10 cellular contexts compared by ENCODE assay signal in genomic region chr9:88949961-88950340, GRCh38. TPM values are rescaled to one million over a fixed set of nuclear protein-coding genes. Genes with fewer than 3 reads are reported as not detected.
DNase-seq lines count a peak whose midpoint lies in the region; ATAC-seq and TF ChIP-seq lines count a peak whose summit lies in the region.
"Had no signal": no experiment of that assay in that cellular context is flagged by ENCODE, and none has a peak within 500 bp of the region (broad histone marks: within the 10 kb centered on the region; RNA-seq: fewer than 3 reads in every experiment).

No MANE protein-coding gene starts in this region.

- H2BK120ac ChIP-seq in H9 (ENCODE audit: low read depth, low read length, poor library complexity, severe bottlenecking): no peak overlapping the region

- no peak for TF ChIP-seq CTCF in H9 (conservative IDR thresholded peaks at IDR 0.05)
- TF ChIP-seq CTCF in choroid plexus epithelial cell (conservative IDR thresholded peaks at IDR 0.05; ENCODE audit: low read depth, low read length): no peak
- no peak for TF ChIP-seq CTCF in nephron (IDR thresholded peaks at IDR 0.05; ENCODE audit: unreplicated experiment in 3 of 3)

- POLR2A ChIA-PET in naive thymus-derived CD8-positive, alpha-beta T cell (lab: Charles Lee): no interaction called here

- H2BK5ac ChIP-seq in H9 (ENCODE audit: insufficient read length, low read length): no peak overlapping the region

- no peak for ATAC-seq in HG03135 (IDR thresholded peaks at IDR 0.05; ENCODE audit: unreplicated experiment)
- ATAC-seq in naive thymus-derived CD8-positive, alpha-beta T cell: no peak

- H3K36me3 Mint-ChIP-seq in H9 (ENCODE audit: insufficient read depth in 1 of 3, low read depth in 3 of 3) (no peaks in the 10 kb centered on the region), nephron (ENCODE audit: low read depth) (no peaks in the 10 kb centered on the region)
- H3K36me3 Mint-ChIP-seq in naive thymus-derived CD8-positive, alpha-beta T cell: no peaks in the 10 kb centered on the region

- H3K56ac ChIP-seq in H9 (ENCODE audit: insufficient read length, low read depth, low read length): no peak overlapping the region

- no peak overlapping the region for H2AK5ac ChIP-seq in H9 (ENCODE audit: insufficient read length, low read length)

- H3K4me3 Mint-ChIP-seq in H9: no peak overlapping the region
- H3K4me3 Mint-ChIP-seq in nephron: no peak overlapping the region
- no peak overlapping the region for H3K4me3 Mint-ChIP-seq in naive thymus-derived CD8-positive, alpha-beta T cell

- H4K8ac ChIP-seq in H9 (replicated peaks; ENCODE audit: insufficient read length, low read depth, low read length): no peak overlapping the region

- peak overlapping the region; percentile 37 for H3K4me3 ChIP-seq in ACC112 (ENCODE audit: low read depth, low read length)
- no peak overlapping the region for H3K4me3 ChIP-seq in choroid plexus epithelial cell (ENCODE audit: low read depth, low read length)
- H3K4me3 ChIP-seq: testis had no signal

- H3K14ac ChIP-seq in H9 (ENCODE audit: insufficient read depth, low read length): peak overlapping the region; percentile 41; the same call in 1 of the 2 replicates

- no peaks in the 10 kb centered on the region for H3K79me1 ChIP-seq in H9 (ENCODE audit: insufficient read depth, low read depth, low read length, poor library complexity, severe bottlenecking)

- H3K79me2 ChIP-seq in ACC112 (ENCODE audit: control insufficient read depth, insufficient read depth, low read length, unreplicated experiment) (no peaks in the 10 kb centered on the region), H9 (ENCODE audit: insufficient read depth, low read length) (no peaks in the 10 kb centered on the region)

- no peaks in the 10 kb centered on the region for H3K23me2 ChIP-seq in H9 (ENCODE audit: insufficient read length, low read depth, low read length, poor library complexity, severe bottlenecking)

- no peak overlapping the region for H3K4me2 ChIP-seq in H9 (ENCODE audit: insufficient read depth, insufficient read length, low read length)

- no peak overlapping the region for H3K4ac ChIP-seq in H9 (ENCODE audit: low read depth, low read length)

- no peak overlapping the region for H3T11ph ChIP-seq in H9 (ENCODE audit: low read length)

- no peaks in the 10 kb centered on the region for H3K36me3 ChIP-seq in ACC112 (ENCODE audit: insufficient read depth, low read length)

- no peak overlapping the region for H3K9ac ChIP-seq in H9 (ENCODE audit: extremely low read depth, insufficient read length, low read length)

- no peaks in the 10 kb centered on the region for H3K9me3 ChIP-seq in H9 (ENCODE audit: control insufficient read depth, low read depth, low read length)
- H3K9me3 ChIP-seq: Caco-2, testis had no signal

- peak overlapping the region; percentile 80 for H3K27ac ChIP-seq in ACC112 (ENCODE audit: low read depth, low read length)
- H3K27ac ChIP-seq in H9 (ENCODE audit: insufficient read length, low read depth, low read length): no peak overlapping the region
- H3K27ac ChIP-seq: testis had no signal

- H3K27me3 Mint-ChIP-seq in H9 (ENCODE audit: low read depth) (no peaks in the 10 kb centered on the region; the same call in 1 of the 2 replicates), nephron (ENCODE audit: low read depth) (peaks cover 20% of the 10 kb centered on the region)
- peaks cover 7 to 66% (median 26%) of the 10 kb centered on the region in 5 donors for H3K27me3 Mint-ChIP-seq in naive thymus-derived CD8-positive, alpha-beta T cell

- no peak overlapping the region for H2BK20ac ChIP-seq in H9 (ENCODE audit: low read depth, low read length, poor library complexity, severe bottlenecking)

- H3K27me3 ChIP-seq in ACC112 (ENCODE audit: insufficient read depth, low read length) (no peaks in the 10 kb centered on the region), H9 (ENCODE audit: insufficient read depth, low read length) (no peaks in the 10 kb centered on the region)
- H3K27me3 ChIP-seq: testis had no signal

- H3K4me1 Mint-ChIP-seq in H9: peaks cover 8 to 16% of the 10 kb centered on the region in 2 experiments
- H3K4me1 Mint-ChIP-seq in nephron: peaks cover 53% of the 10 kb centered on the region
- peaks cover 5 to 12% (median 8%) of the 10 kb centered on the region in 4 donors for H3K4me1 Mint-ChIP-seq in naive thymus-derived CD8-positive, alpha-beta T cell

- no peak overlapping the region for H4K91ac ChIP-seq in H9 (ENCODE audit: insufficient read length, low read depth, low read length)

- H2AFZ ChIP-seq in ACC112 (ENCODE audit: low read length, unreplicated experiment) (no peak overlapping the region), H9 (ENCODE audit: low read length) (no peak overlapping the region)

- H3K9me3 Mint-ChIP-seq in H9 (no peaks in the 10 kb centered on the region), nephron (no peaks in the 10 kb centered on the region)
- H3K9me3 Mint-ChIP-seq in naive thymus-derived CD8-positive, alpha-beta T cell: no peaks in the 10 kb centered on the region

- H4K5ac ChIP-seq in H9 (ENCODE audit: insufficient read length, low read depth, low read length): no peak overlapping the region

- H3K23ac ChIP-seq in H9 (ENCODE audit: insufficient read length, low read depth, low read length): no peak overlapping the region

- no peak for DNase-seq in H9
- peak; percentile 44 for DNase-seq in choroid plexus epithelial cell (ENCODE audit: low read depth)
- no peak for DNase-seq in activated effector memory CD4-positive, alpha-beta T cell treated with anti-CD3 and anti-CD28 coated beads, Interleukin-2, amount 50 U/mL, for 16 hours
- DNase-seq in naive thymus-derived CD8-positive, alpha-beta T cell: no peak
- no peak for DNase-seq in NCI-H1105 (lab: John Stamatoyannopoulos, UW)

- H3K4me1 ChIP-seq in ACC112 (ENCODE audit: control insufficient read depth, insufficient read depth, low read length, unreplicated experiment) (peaks cover 59% of the 10 kb centered on the region), H9 (ENCODE audit: insufficient read depth, low read length) (no peaks in the 10 kb centered on the region; the same call in 1 of the 2 replicates)

- no CpG with 5 or more reads among the region's 1 CpG for WGBS in H9 (ENCODE audit: extremely low coverage, insufficient read length, low lambda C conversion rate)

- no peak overlapping the region for H2BK15ac ChIP-seq in H9 (ENCODE audit: low read depth, low read length)

- H4K20me1 ChIP-seq in H9 (ENCODE audit: control insufficient read depth, insufficient read depth, insufficient read length): no peaks in the 10 kb centered on the region

- no peak overlapping the region for H2BK12ac ChIP-seq in H9 (ENCODE audit: insufficient read length, low read depth, low read length)

- no peak overlapping the region for H3K18ac ChIP-seq in H9 (ENCODE audit: insufficient read length, low read depth, low read length)

- H3K27ac Mint-ChIP-seq in H9 (no peak overlapping the region), nephron (peak overlapping the region; percentile 68 to 92 (median 86))
- H3K27ac Mint-ChIP-seq in naive thymus-derived CD8-positive, alpha-beta T cell: no peak overlapping the region

RNA-seq across cellular contexts. Expression of gene S1PR3, which starts 41.3 kb away (rescaled TPM):
- 3.1 and 3.3 TPM in 2 replicates for total RNA-seq in H9 (2021)
- not detected for total RNA-seq in naive thymus-derived CD8-positive, alpha-beta T cell
- polyA plus RNA-seq in naive thymus-derived CD8-positive, alpha-beta T cell: not detected

Comparison
In these comparisons a context has a peak if more than half of its experiments do, and no peak if none do; other contexts are left out.
1. H3K27ac Mint-ChIP-seq: peak in nephron (3 of 3); none in H9 (0 of 3) and naive thymus-derived CD8-positive, alpha-beta T cell (0 of 10).